In the genomic region with DNA sequence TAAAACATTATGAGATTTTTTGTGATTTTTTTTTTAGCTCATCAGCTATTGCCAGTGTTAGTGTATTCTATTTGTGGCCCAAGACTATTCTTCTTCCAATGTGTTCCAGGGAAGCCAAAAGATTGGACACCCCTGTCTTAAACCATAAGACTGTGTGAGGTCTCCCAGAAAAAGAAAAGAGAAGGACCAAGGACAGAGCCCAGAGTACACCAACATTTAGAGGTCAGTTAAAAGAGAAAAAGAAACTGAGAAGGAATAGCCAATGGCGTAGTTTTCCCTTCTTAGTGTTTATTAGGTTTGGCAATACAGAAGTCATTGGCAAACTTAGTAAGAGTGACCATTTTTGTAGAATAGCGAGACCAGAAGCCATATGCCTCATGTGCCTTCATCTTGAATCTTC, we compare ENCODE assay signal across 3 cellular contexts.
A peak's percentile ranks its signal among the peaks of the same experiment; 100 is the strongest.
TF ChIP-seq lines count a peak whose summit lies in the region.

No MANE protein-coding gene starts in this region.

TF ChIP-seq in SK-N-SH, 30 proteins besides CTCF, POLR2A, EP300 and RAD21:
- 0 out of 2 replicates have a peak, but pooled peaks have one; percentile 27 for TF ChIP-seq REST (IDR thresholded peaks at IDR 0.05; ENCODE audit: low read depth, low read length)
- no peak for TF ChIP-seq TCF12 (IDR thresholded peaks at IDR 0.05)

TF ChIP-seq in SK-N-SH treated with all-trans-retinoic acid at 6 μM for 48 hours, 23 proteins besides CTCF, POLR2A, EP300 and RAD21 (continued from another document):
- TF ChIP-seq OSR1 (CRISPR knock-in tag; IDR thresholded peaks at IDR 0.05) = no peak

TF ChIP-seq in Ishikawa, 13 proteins besides CTCF, POLR2A, EP300 and RAD21 (continued from another document):
- TF ChIP-seq REST (IDR thresholded peaks at IDR 0.05; ENCODE audit: low read depth) = peak; percentile 57; the same call in 1 of the 2 replicates
TF ChIP-seq in Ishikawa: peak in this region for 1.
